In genomic region chr13:97344250-97345175, GRCh38 we compare ENCODE assay signal across 8 cellular contexts.
DNase-seq lines count a peak whose midpoint lies in the region; ATAC-seq and TF ChIP-seq lines count a peak whose summit lies in the region.

No MANE protein-coding gene starts in this region.

- H3K27me3 ChIP-seq in adrenal gland (no peaks in the 10 kb centered on the region), rectal smooth muscle tissue (ENCODE audit: control insufficient read depth, insufficient read depth, low read length) (no peaks in the 10 kb centered on the region)

- H3K36me3 ChIP-seq in adrenal gland (replicated peaks in 1 of 2) (peaks cover 0 to 50% of the 10 kb centered on the region in 2 donors), rectal smooth muscle tissue (ENCODE audit: control insufficient read depth, insufficient read depth, low read length) (peaks cover 12% of the 10 kb centered on the region)

- peaks cover 9 to 43% of the 10 kb centered on the region in 2 donors for H3K4me1 ChIP-seq in adrenal gland (replicated peaks in 1 of 2)
- H3K4me1 ChIP-seq in rectal smooth muscle tissue (ENCODE audit: control insufficient read depth, insufficient read depth, low read length): peaks cover 25% of the 10 kb centered on the region

- intact Hi-C loops in adrenal gland (cut with DNase I): loop anchor here (5.0 to 10.0 kb wide), 2 partner anchors 80 to 232 kb away; no protein-coding TSS in a partner anchor
- intact Hi-C loops in left cardiac atrium (cut with DNase I): loop anchor here (5.0 to 10.0 kb wide), 3 partner anchors 122 to 232 kb away; partner anchors contain the start of gene MBNL2 (in 2 of the 2)

- H3K9ac ChIP-seq in rectal smooth muscle tissue (ENCODE audit: low read length): no peak overlapping the region

- no peaks in the 10 kb centered on the region for H3K9me3 ChIP-seq in adrenal gland (replicated peaks in 1 of 3)

- no peak for TF ChIP-seq POLR2A in adrenal gland (IDR thresholded peaks at IDR 0.05)

- TF ChIP-seq CTCF in adrenal gland (IDR thresholded peaks at IDR 0.05): peak; percentile 46 to 82 (median 66)

- H3K4me3 ChIP-seq in adrenal gland (no peak overlapping the region), rectal smooth muscle tissue (ENCODE audit: low read length) (no peak overlapping the region)

- peak; percentile 67 for ATAC-seq in GM19395 (IDR thresholded peaks at IDR 0.05; ENCODE audit: unreplicated experiment)
- ATAC-seq in left cardiac atrium: peak; percentile 81 to 84

- 31 to 39% (median 37%) methylated on average over 5 of the region's 5 CpGs for WGBS in adrenal gland, 4 donors

- H3K27ac ChIP-seq in adrenal gland (peak overlapping the region in 3 of 5 donors; percentile 6 to 68 (median 41)), rectal smooth muscle tissue (ENCODE audit: low read depth, low read length) (peak overlapping the region; percentile 46)

- DNase-seq in D341Med (ENCODE audit: low spot score): peak; percentile 53
- peak; percentile 93 for DNase-seq in HT-29 (ENCODE audit: low spot score)
- DNase-seq in RKO (ENCODE audit: low spot score): peak; percentile 64
- peak; percentile 55 to 95 (median 68) for DNase-seq in adrenal gland
- peak; percentile 62 for DNase-seq in left cardiac atrium
- no peak for DNase-seq in ecto neural progenitor cell (ENCODE audit: low spot score)
